Comparison of ENCODE assay signal across 8 cellular contexts in genomic region chr13:113491418-113491883, GRCh38. TPM values are rescaled to one million over a fixed set of nuclear protein-coding genes. Genes with fewer than 3 reads are reported as not detected.
DNase-seq lines count a peak whose midpoint lies in the region; ATAC-seq and TF ChIP-seq lines count a peak whose summit lies in the region.

No MANE protein-coding gene starts in this region.

- in situ Hi-C loops in Panc1 (cut with HindIII; ENCODE audit: low pct_unique_long_range_greater_than_20kb, low sequenced_read_pairs): no loop called here

- H4K8ac ChIP-seq in mesendoderm (ENCODE audit: low read depth, low read length): peak overlapping the region; percentile 67

- H3K27me3 ChIP-seq in Panc1 (ENCODE audit: control insufficient read depth, insufficient read depth, low read length) (no peaks in the 10 kb centered on the region), dorsolateral prefrontal cortex (no peaks in the 10 kb centered on the region), mesendoderm (ENCODE audit: insufficient read depth, low read length, poor library complexity) (no peaks in the 10 kb centered on the region), uterus (no peaks in the 10 kb centered on the region)

- POLR2A ChIA-PET in Panc1 (lab: Charles Lee): no interaction called here

- CTCF ChIA-PET in Panc1 (lab: Charles Lee): no interaction called here

- peak overlapping the region; percentile 77 for H2BK5ac ChIP-seq in mesendoderm (ENCODE audit: low read length)

- H2BK15ac ChIP-seq in mesendoderm (replicated peaks; ENCODE audit: low read depth): no peak overlapping the region

- TF ChIP-seq CTCF in Panc1 (IDR thresholded peaks at IDR 0.05) (no peak), dorsolateral prefrontal cortex (IDR thresholded peaks at IDR 0.05 in 54 of 56, conservative IDR thresholded peaks at IDR 0.05 in 2 of 56; ENCODE audit: low read depth in 1 of 56, partially characterized antibody in 56 of 56) (no peak), uterus (IDR thresholded peaks at IDR 0.05) (no peak)

- H3K9me3 ChIP-seq in Panc1 (ENCODE audit: control insufficient read depth, insufficient read depth, low read depth, low read length) (no peaks in the 10 kb centered on the region), uterus (no peaks in the 10 kb centered on the region)

- intact Hi-C loops in Panc1 (cut with micrococcal nuclease; ENCODE audit: unreplicated experiment): no loop called here
- intact Hi-C loops in dorsolateral prefrontal cortex (cut with DNase I): loop anchor here (5.0 kb wide), 2 partner anchors 194 to 284 kb away; partner anchors contain the start of genes CUL4A (in 1 of the 2), LAMP1 (in 1 of the 2) and PCID2 (in 1 of the 2)
- intact Hi-C loops in uterus (cut with DNase I; ENCODE audit: low total_unique reads): no loop called here

- H3K4me1 ChIP-seq in Panc1 (ENCODE audit: control insufficient read depth, insufficient read depth, low read length) (peaks cover 32% of the 10 kb centered on the region), mesendoderm (ENCODE audit: control insufficient read depth, low read depth, low read length) (peaks cover 19% of the 10 kb centered on the region), uterus (peaks cover 4 to 11% of the 10 kb centered on the region in 2 donors)

- peak overlapping the region; percentile 95 for H3K56ac ChIP-seq in mesendoderm (ENCODE audit: low read length)

- H3K4me3 ChIP-seq in Panc1 (ENCODE audit: low read depth in 2 of 2, low read length in 2 of 2) (peak overlapping the region; percentile 77 to 87), dorsolateral prefrontal cortex (peak overlapping the region; percentile 68 to 100 (median 95)), mesendoderm (ENCODE audit: low read length) (peak overlapping the region; percentile 91), uterus (peak overlapping the region; percentile 81 to 87)

- H3K4ac ChIP-seq in mesendoderm (ENCODE audit: low read depth, low read length): peak overlapping the region; percentile 86

- peak overlapping the region; percentile 98 for H3K9ac ChIP-seq in mesendoderm (ENCODE audit: low read length)

- TF ChIP-seq POLR2A in uterus (IDR thresholded peaks at IDR 0.05): no peak

- no peak overlapping the region for H2AK5ac ChIP-seq in mesendoderm (ENCODE audit: low read length)

- peak; percentile 3; the same call in 1 of the 2 replicates for ATAC-seq in Panc1
- no peak for ATAC-seq in HG02973 (IDR thresholded peaks at IDR 0.05; ENCODE audit: unreplicated experiment)

- peak overlapping the region; percentile 94 for H3K27ac ChIP-seq in Panc1 (ENCODE audit: low read length)
- peak overlapping the region in 51 of 59 donors; percentile 68 to 95 (median 89) for H3K27ac ChIP-seq in dorsolateral prefrontal cortex
- H3K27ac ChIP-seq in mesendoderm (ENCODE audit: low read depth, low read length): peak overlapping the region; percentile 88
- peak overlapping the region; percentile 88 to 95 for H3K27ac ChIP-seq in uterus

- H3K79me1 ChIP-seq in mesendoderm (ENCODE audit: low read length): peaks cover 33% of the 10 kb centered on the region

- peak overlapping the region; percentile 68 for H3K4me2 ChIP-seq in mesendoderm (ENCODE audit: low read length)

- DNase-seq in NOMO-1 treated with DMSO at 0.1 percent for 48 hours (lab: John Stamatoyannopoulos, UW; ENCODE audit: unreplicated experiment) (peak; percentile 3), NOMO-1 treated with dmso at 0.1 percent for 144 hours (lab: John Stamatoyannopoulos, UW; ENCODE audit: unreplicated experiment) (no peak), Panc1 (ENCODE audit: low read depth, low spot score) (no peak), dorsolateral prefrontal cortex (no peak), mesendoderm (peak; percentile 54), uterus (peak in 1 of 2 donors; percentile 42), Kasumi-1 (lab: John Stamatoyannopoulos, UW) (no peak)

- no TSS peak for BruUV-seq in Panc1 (replicated peaks; lab: Mats Ljungman, UMichigan)

- H3K79me2 ChIP-seq in mesendoderm (ENCODE audit: control insufficient read depth, insufficient read depth, low read length): peaks cover 47% of the 10 kb centered on the region

- H3K18ac ChIP-seq in mesendoderm (ENCODE audit: low read length): peak overlapping the region; percentile 95

- WGBS in mesendoderm (ENCODE audit: extremely low coverage, insufficient coverage, low lambda C conversion rate): no CpG with 5 or more reads among the region's 22 CpGs

- no peak overlapping the region for H3K23ac ChIP-seq in mesendoderm (ENCODE audit: low read length)

- peaks cover 9% of the 10 kb centered on the region for H3K36me3 ChIP-seq in Panc1 (ENCODE audit: control insufficient read depth, insufficient read depth, low read length)
- H3K36me3 ChIP-seq in mesendoderm (ENCODE audit: control insufficient read depth, insufficient read depth, low read length): no peaks in the 10 kb centered on the region
- H3K36me3 ChIP-seq in uterus: no peaks in the 10 kb centered on the region

- H2BK120ac ChIP-seq in mesendoderm (ENCODE audit: low read depth, low read length): peak overlapping the region; percentile 5

- H4K5ac ChIP-seq in mesendoderm (ENCODE audit: low read length): no peak overlapping the region

RNA-seq across cellular contexts. Expression of gene DCUN1D2, which starts 0.9 kb away (rescaled TPM):
- total RNA-seq in Panc1 (2021; ENCODE audit: unreplicated experiment) (22.8 TPM), dorsolateral prefrontal cortex (10 to 100 TPM; 27.6 to 95.6 (median 60.2) TPM), uterus (10 to 100 TPM in 3 of 4 donors, 1 to 10 TPM in 1; 7.7 to 68.2 (median 29.3) TPM)
- 9.0 TPM for polyA plus RNA-seq in Panc1 (2012; ENCODE audit: insufficient read length)
- polyA plus RNA-seq in mesendoderm (2013, experiment 1 of 2): 12.4 TPM
- 12.0 TPM for polyA plus RNA-seq in mesendoderm (2013, experiment 2 of 2)

RNA-seq across cellular contexts. Expression of gene ADPRHL1, which starts 38.2 kb away (rescaled TPM):
- total RNA-seq in Panc1 (2021; ENCODE audit: unreplicated experiment): 4.8 TPM
- polyA plus RNA-seq in Panc1 (2012; ENCODE audit: insufficient read length): 7.1 TPM
- total RNA-seq in dorsolateral prefrontal cortex: 10 to 100 TPM in 115 of 120 experiments, 1 to 10 TPM in 5; 5.4 to 26.4 (median 17.8) TPM
- polyA plus RNA-seq in mesendoderm (2013, experiment 1 of 2): 0.93 TPM
- 1.2 TPM for polyA plus RNA-seq in mesendoderm (2013, experiment 2 of 2)
- total RNA-seq in uterus: 1 to 10 TPM in 2 of 4 donors, not detected in 2; 1.6 to 3.3 TPM

Comparison
In these comparisons a context has a peak if more than half of its experiments do, and no peak if none do; other contexts are left out.
1. DNase-seq: peak in NOMO-1 treated with DMSO at 0.1 percent for 48 hours (single experiment) and mesendoderm (single experiment); none in NOMO-1 treated with dmso at 0.1 percent for 144 hours (single experiment), Panc1 (single experiment), dorsolateral prefrontal cortex (0 of 10) and Kasumi-1 (0 of 2).
2. intact Hi-C loops: an anchor here in dorsolateral prefrontal cortex (5.0 kb wide); none called in Panc1 and uterus.
3. Peak in every context shown above with its lines, with median percentiles within 50 percentile points of each other: H3K27ac ChIP-seq and H3K4me3 ChIP-seq.